1 cellular context compared by ENCODE assay signal in genomic region chr16:2898831-2899563, GRCh38.
A peak's percentile ranks its signal among the peaks of the same experiment; 100 is the strongest.
TF ChIP-seq lines count a peak whose summit lies in the region.

No MANE protein-coding gene starts in this region.

TF ChIP-seq in HepG2, 621 proteins besides CTCF, POLR2A, EP300 and RAD21 (continued from another document):
- no peak for TF ChIP-seq HMGXB3 (CRISPR knock-in tag; IDR thresholded peaks at IDR 0.05; ENCODE audit: borderline replicate concordance)
- TF ChIP-seq SATB2 (CRISPR knock-in tag; IDR thresholded peaks at IDR 0.05) = no peak
- TF ChIP-seq HDAC1 (CRISPR knock-in tag; IDR thresholded peaks at IDR 0.05) = peak; percentile 56; the same call in 1 of the 2 replicates
- TF ChIP-seq SMARCC2 (IDR thresholded peaks at IDR 0.05) = no peak
- peak; percentile 72; the same call in 1 of the 3 replicates for TF ChIP-seq MXI1 (IDR thresholded peaks at IDR 0.05; ENCODE audit: borderline replicate concordance, low read depth, low read length)
- TF ChIP-seq HNF4G (IDR thresholded peaks at IDR 0.05; ENCODE audit: borderline replicate concordance, low read depth, low read length) = peak; percentile 90
- peak; percentile 73; the same call in 1 of the 2 replicates for TF ChIP-seq HNF4G (CRISPR knock-in tag; IDR thresholded peaks at IDR 0.05; ENCODE audit: borderline replicate concordance, low read depth)
- peak; percentile 44; the same call in 1 of the 2 replicates for TF ChIP-seq UBTF (CRISPR knock-in tag; IDR thresholded peaks at IDR 0.05)
- TF ChIP-seq SP5 (CRISPR knock-in tag; IDR thresholded peaks at IDR 0.05; ENCODE audit: borderline replicate concordance, low read depth) = peak; percentile 29; the same call in 1 of the 2 replicates
- TF ChIP-seq SMAD3 (CRISPR knock-in tag; IDR thresholded peaks at IDR 0.05) = 0 out of 2 replicates have a peak, but pooled peaks have one; percentile 42
